ENCODE assay signal across 14 cellular contexts in genomic region chr9:34254966-34255825, GRCh38.
A peak's percentile ranks its signal among the peaks of the same experiment; 100 is the strongest.
DNase-seq lines count a peak whose midpoint lies in the region; ATAC-seq, FAIRE-seq and TF ChIP-seq lines count a peak whose summit lies in the region.
"Had no signal": no experiment of that assay in that cellular context is flagged by ENCODE, and none has a peak within 500 bp of the region (broad histone marks: within the 10 kb centered on the region; RNA-seq: fewer than 3 reads in every experiment).

No MANE protein-coding gene starts in this region.

- no peak for FAIRE-seq in HepG2 (lab: Jason Lieb, UNC)

- CTCF ChIA-PET in HepG2 (lab: Yijun Ruan, JAX; ENCODE audit: low intra/inter-chr PET ratio, low total read pairs) = no interaction called here

- H3K27me3 ChIP-seq in HepG2 (ENCODE audit: control insufficient read depth in 1 of 2, insufficient read depth in 2 of 2, low read length in 2 of 2) = no peaks in the 10 kb centered on the region
- no peaks in the 10 kb centered on the region for H3K27me3 ChIP-seq in right lobe of liver
- no peaks in the 10 kb centered on the region for H3K27me3 ChIP-seq in right atrium auricular region
- H3K27me3 ChIP-seq in vagina = no peaks in the 10 kb centered on the region

- no peaks in the 10 kb centered on the region for H3K79me2 ChIP-seq in HepG2 (ENCODE audit: insufficient read depth, low read length)

- in situ Hi-C loops in HepG2 (cut with HindIII; ENCODE audit: extremely low pct_ligation_motif_present, low pct_unique_long_range_greater_than_20kb) = loop anchor here (10.0 kb wide), 1 partner anchor 130 kb away; the partner anchor contains the start of gene DCAF12

- intact Hi-C loops in HepG2 (cut with micrococcal nuclease; ENCODE audit: unreplicated experiment) (loop anchor here (5.0 kb wide), 2 partner anchors 78 to 122 kb away; partner anchors contain the start of genes MYORG and UBAP1), right lobe of liver (cut with DNase I) (no loop called here), vagina (cut with DNase I) (loop anchor here (10.0 kb wide), 2 partner anchors 80 to 130 kb away; partner anchors contain the start of genes DCAF12 and UBAP1)

- H3K4me1 ChIP-seq in HepG2 (ENCODE audit: insufficient read depth, low read length) = no peaks in the 10 kb centered on the region
- peaks cover 0 to 9% (median 0%) of the 10 kb centered on the region in 4 donors for H3K4me1 ChIP-seq in right lobe of liver
- peaks cover 0 to 84% of the 10 kb centered on the region in 2 donors for H3K4me1 ChIP-seq in right atrium auricular region
- peaks cover 30% of the 10 kb centered on the region for H3K4me1 ChIP-seq in vagina

- H3K4me3 ChIP-seq in HepG2 (replicated peaks in 1 of 3; ENCODE audit: insufficient read depth in 1 of 3, low read depth in 2 of 3, low read length in 3 of 3) (no peak overlapping the region), right lobe of liver (no peak overlapping the region), right atrium auricular region (no peak overlapping the region), vagina (no peak overlapping the region)

- no peak overlapping the region for H2AFZ ChIP-seq in HepG2 (ENCODE audit: low read length)

- no peaks in the 10 kb centered on the region for H3K9me3 Mint-ChIP-seq in brain
- H3K9me3 Mint-ChIP-seq: activated T-helper 1 cell treated with anti-CD3 and anti-CD28 coated beads, Interleukin-12 subunit alpha, Interleukin-12 subunit beta, Interleukin-2, Interleukin-4 antibody, amounts not matched to agents 30 ng/mL and 10 ng/mL and 1 ng/mL, durations not matched to agents 14 hours and 24 hours and 36 hours; nephron had no signal

- DNase-seq in HepG2 (ENCODE audit: low spot score) (no peak), right lobe of liver (no peak), right atrium auricular region (ENCODE audit: low spot score) (no peak), vagina (ENCODE audit: extremely low spot score in 2 of 2) (no peak), HT-29 (ENCODE audit: low spot score) (no peak)
- DNase-seq: effector CD8-positive, alpha-beta T cell; NCI-H187; stimulated activated CD4-positive, alpha-beta T cell treated with anti-CD3 and anti-CD28 coated beads, Interleukin-2, amount 100 ng/mL, for 48 hours had no signal

- H3K36me3 Mint-ChIP-seq in brain = peaks cover 12% of the 10 kb centered on the region

- TF ChIP-seq POLR2A in HepG2 (IDR thresholded peaks at IDR 0.05; ENCODE audit: insufficient read depth in 1 of 2, low read depth in 2 of 2, low read length in 2 of 2) = no peak
- TF ChIP-seq POLR2A in right lobe of liver (IDR thresholded peaks at IDR 0.05) = no peak
- TF ChIP-seq POLR2A in vagina (IDR thresholded peaks at IDR 0.05) = no peak

- no peaks in the 10 kb centered on the region for H3K9me3 ChIP-seq in HepG2 (ENCODE audit: low read length)
- no peaks in the 10 kb centered on the region for H3K9me3 ChIP-seq in right lobe of liver
- H3K9me3 ChIP-seq in right atrium auricular region = no peaks in the 10 kb centered on the region
- H3K9me3 ChIP-seq in vagina = no peaks in the 10 kb centered on the region

- H3K27ac ChIP-seq in HepG2 (ENCODE audit: extremely low read length, insufficient read depth, low read length) (no peak overlapping the region), right lobe of liver (no peak overlapping the region), right atrium auricular region (peak overlapping the region; percentile 76 to 79), vagina (peak overlapping the region; percentile 71)
- H3K27ac ChIP-seq: VCaP had no signal

- peaks cover 23% of the 10 kb centered on the region for H3K4me1 Mint-ChIP-seq in brain

- 94% methylated on average over 8 of the region's 10 CpGs for WGBS in HepG2 (ENCODE audit: low lambda C conversion rate)
- 100% methylated on average over 1 of the region's 10 CpGs for WGBS in right lobe of liver (ENCODE audit: insufficient coverage, low coverage, low lambda C conversion rate, missing lambda C conversion rate)

- H3K4me3 Mint-ChIP-seq in brain = no peak overlapping the region
- H3K4me3 Mint-ChIP-seq: activated T-helper 1 cell treated with anti-CD3 and anti-CD28 coated beads, Interleukin-12 subunit alpha, Interleukin-12 subunit beta, Interleukin-2, Interleukin-4 antibody, amounts not matched to agents 30 ng/mL and 10 ng/mL and 1 ng/mL, durations not matched to agents 14 hours and 24 hours and 36 hours; nephron had no signal

- H3K9ac ChIP-seq in HepG2 (ENCODE audit: insufficient read depth, low read depth, low read length) = no peak overlapping the region

- BruUV-seq in HepG2 (replicated peaks; lab: Mats Ljungman, UMichigan) = no TSS peak

- POLR2A ChIA-PET in HepG2 (lab: Yijun Ruan, JAX) = no interaction called here

- TF ChIP-seq CTCF in HepG2 (CRISPR knock-in tag; IDR thresholded peaks at IDR 0.05) (no peak), right lobe of liver (IDR thresholded peaks at IDR 0.05) (no peak), brain (conservative IDR thresholded peaks at IDR 0.05) (no peak), right atrium auricular region (IDR thresholded peaks at IDR 0.05) (no peak), vagina (IDR thresholded peaks at IDR 0.05) (no peak)

- no peaks in the 10 kb centered on the region for H3K27me3 Mint-ChIP-seq in brain

- no peak for TF ChIP-seq RAD21 in HepG2 (CRISPR knock-in tag; IDR thresholded peaks at IDR 0.05)

- no peak overlapping the region for H3K4me2 ChIP-seq in HepG2 (ENCODE audit: low read depth, low read length)

- peak overlapping the region in 3 of 5 experiments; percentile 25 to 95 (median 86) for H3K27ac Mint-ChIP-seq in brain
- H3K27ac Mint-ChIP-seq: activated T-helper 1 cell treated with anti-CD3 and anti-CD28 coated beads, Interleukin-12 subunit alpha, Interleukin-12 subunit beta, Interleukin-2, Interleukin-4 antibody, amounts not matched to agents 30 ng/mL and 10 ng/mL and 1 ng/mL, durations not matched to agents 14 hours and 24 hours and 36 hours had no signal

- H3K36me3 ChIP-seq in HepG2 (replicated peaks in 1 of 2; ENCODE audit: control insufficient read depth in 1 of 2, insufficient read depth in 2 of 2, low read length in 2 of 2) = peaks cover 12 to 51% of the 10 kb centered on the region in 2 experiments
- peaks cover 0 to 24% (median 15%) of the 10 kb centered on the region in 4 donors for H3K36me3 ChIP-seq in right lobe of liver
- H3K36me3 ChIP-seq in right atrium auricular region = peaks cover 20% of the 10 kb centered on the region
- peaks cover 0 to 21% of the 10 kb centered on the region in 2 donors for H3K36me3 ChIP-seq in vagina

- TF ChIP-seq EP300 in HepG2 (IDR thresholded peaks at IDR 0.05; ENCODE audit: low read depth in 2 of 2, low read length in 2 of 2) (no peak), HepG2 (CRISPR knock-in tag; IDR thresholded peaks at IDR 0.05; ENCODE audit: borderline replicate concordance) (no peak)

- no peaks in the 10 kb centered on the region for H4K20me1 ChIP-seq in HepG2 (ENCODE audit: insufficient read depth, low read length)

- ATAC-seq in HepG2 (no peak), right lobe of liver (no peak), GM19328 (IDR thresholded peaks at IDR 0.05; ENCODE audit: unreplicated experiment) (no peak), GM21447 (IDR thresholded peaks at IDR 0.05; ENCODE audit: unreplicated experiment) (no peak)

TF ChIP-seq in HepG2, 621 proteins besides CTCF, POLR2A, EP300 and RAD21:
- no peak for TF ChIP-seq HNRNPH1 (optimal IDR thresholded peaks at IDR 0.05; ENCODE audit: low read depth, low read length)
- TF ChIP-seq HMG20B (CRISPR knock-in tag; conservative IDR thresholded peaks at IDR 0.05) = no peak
- 0 out of 2 replicates have a peak, but pooled peaks have one; percentile 4 for TF ChIP-seq ZNF143 (CRISPR knock-in tag; IDR thresholded peaks at IDR 0.05)

Comparison
In these comparisons a context has a peak if more than half of its experiments do, and no peak if none do; other contexts are left out.
1. intact Hi-C loops: an anchor here in HepG2 (5.0 kb wide) and vagina (10.0 kb wide); none called in right lobe of liver.
2. H3K27ac ChIP-seq: peak in right atrium auricular region (2 of 2) and vagina (single experiment); none in HepG2 (single experiment) and right lobe of liver (0 of 3).